ENCODE assay signal across 11 cellular contexts in the genomic region with DNA sequence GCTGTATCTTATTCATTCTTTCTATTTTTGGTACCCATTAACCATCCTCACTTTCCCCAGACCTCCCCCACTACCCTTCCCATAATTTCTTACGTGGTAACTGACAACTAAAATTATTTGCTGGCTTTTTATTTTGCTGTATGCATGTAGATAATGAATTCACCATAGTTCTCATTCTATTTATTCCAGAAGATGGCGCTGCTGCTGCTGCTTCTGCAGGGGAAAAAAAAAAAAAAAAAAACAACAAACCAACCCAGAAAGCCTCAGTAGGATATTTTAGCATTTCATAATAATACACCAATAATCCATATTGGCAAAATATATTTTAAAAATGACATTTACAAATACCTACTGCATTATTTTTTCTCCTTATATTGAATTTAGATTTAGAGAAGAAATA.
DNase-seq lines count a peak whose midpoint lies in the region; ATAC-seq and TF ChIP-seq lines count a peak whose summit lies in the region.
"Had no signal": no experiment of that assay in that cellular context is flagged by ENCODE, and none has a peak within 500 bp of the region (broad histone marks: within the 10 kb centered on the region; RNA-seq: fewer than 3 reads in every experiment).

No MANE protein-coding gene starts in this region.

- no peak for ATAC-seq in omental fat pad (ENCODE audit: low FRiP score)
- no peak for ATAC-seq in HG03097 (IDR thresholded peaks at IDR 0.05; ENCODE audit: low FRiP score, unreplicated experiment)
- ATAC-seq: stimulated activated naive B cell treated with anti-CD40 and anti-IgM and Interleukin-4, amounts not matched to agents 10 μg/mL and 1 μg/mL and 100 μg/mL, for 72 hours had no signal

- no peak overlapping the region for H3K27ac ChIP-seq in WERI-Rb-1

- peaks cover 2% of the 10 kb centered on the region for H3K27me3 ChIP-seq in WERI-Rb-1 (ENCODE audit: insufficient read depth, low read depth, severe bottlenecking)

- TF ChIP-seq CTCF in WERI-Rb-1 (IDR thresholded peaks at IDR 0.05; ENCODE audit: low read depth, low read length) = 0 out of 2 replicates have a peak, but pooled peaks have one; percentile 18
- no peak for TF ChIP-seq CTCF in omental fat pad (IDR thresholded peaks at IDR 0.05)

- H3K36me3 ChIP-seq in WERI-Rb-1 = no peaks in the 10 kb centered on the region

- DNase-seq in DMS 273 treated with DMSO at 0.1 percent for 48 hours (lab: John Stamatoyannopoulos, UW) = peak; percentile 5
- peak; percentile 23 for DNase-seq in HT-29 (ENCODE audit: low spot score)
- no peak for DNase-seq in WERI-Rb-1
- peak; percentile 20 for DNase-seq in kidney tubule cell (ENCODE audit: low spot score)
- no peak for DNase-seq in C1 segment of cervical spinal cord (lab: John Stamatoyannopoulos, UW)
- DNase-seq in omental fat pad (ENCODE audit: low spot score) = no peak
- DNase-seq in activated T-cell treated with anti-CD3 and anti-CD28 coated beads, Interleukin-2, amount 50 U/mL, for 1 hour = no peak
- DNase-seq: activated naive CD8-positive, alpha-beta T cell treated with anti-CD3 and anti-CD28 coated beads, Interleukin-2, amount 10 ng/mL, durations not matched to agents 7 days and 5 days; MV-4-11; stimulated activated naive B cell treated with anti-CD40 and anti-IgM and Interleukin-4, amounts not matched to agents 10 μg/mL and 1 μg/mL and 100 μg/mL, for 72 hours had no signal

- H3K9me3 ChIP-seq in WERI-Rb-1 (ENCODE audit: severe bottlenecking) = no peaks in the 10 kb centered on the region

- no peak overlapping the region for H3K4me3 ChIP-seq in WERI-Rb-1 (ENCODE audit: low read depth, low read length)

Comparison
In these comparisons a context has a peak if more than half of its experiments do, and no peak if none do; other contexts are left out.
1. DNase-seq: peak in DMS 273 treated with DMSO at 0.1 percent for 48 hours (single experiment), HT-29 (single experiment) and kidney tubule cell (single experiment); none in WERI-Rb-1 (single experiment), C1 segment of cervical spinal cord (0 of 14), omental fat pad (single experiment) and activated T-cell treated with anti-CD3 and anti-CD28 coated beads, Interleukin-2, amount 50 U/mL, for 1 hour (single experiment).